10 cellular contexts compared by ENCODE assay signal in the genomic region with DNA sequence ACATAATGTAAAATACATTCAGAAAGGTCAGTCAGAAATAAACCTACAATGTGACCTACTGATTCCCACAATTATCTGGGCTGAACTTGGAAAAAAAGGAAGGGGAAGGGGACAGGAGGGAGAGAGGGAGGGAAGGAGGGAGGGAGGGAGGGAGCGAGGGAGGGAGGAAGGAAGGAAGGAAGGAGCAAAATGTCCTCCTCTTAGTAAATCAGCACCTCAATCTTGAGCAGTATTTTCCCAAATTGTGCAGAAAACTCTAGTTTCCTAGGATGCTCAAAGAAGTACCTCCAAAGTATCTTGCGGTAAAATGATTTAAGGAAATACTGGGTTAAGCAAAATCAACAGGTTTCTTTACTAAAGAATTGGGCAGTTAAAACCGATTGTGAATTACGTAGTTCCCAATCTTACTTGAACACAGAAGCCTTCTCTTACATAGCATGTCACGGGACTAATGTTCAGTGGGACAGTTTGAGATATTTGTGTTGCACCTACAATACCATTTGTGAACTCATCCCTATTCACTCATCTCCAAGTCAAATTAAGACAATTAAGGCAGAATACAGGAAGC. TPM values are rescaled to one million over a fixed set of nuclear protein-coding genes. Genes with fewer than 3 reads are reported as not detected.
DNase-seq lines count a peak whose midpoint lies in the region; ATAC-seq and TF ChIP-seq lines count a peak whose summit lies in the region.
"Had no signal": no experiment of that assay in that cellular context is flagged by ENCODE, and none has a peak within 500 bp of the region (broad histone marks: within the 10 kb centered on the region; RNA-seq: fewer than 3 reads in every experiment).

No MANE protein-coding gene starts in this region.

- 57% methylated on average over 5 of the region's 5 CpGs for WGBS in right cardiac atrium

- POLR2A ChIA-PET in activated CD8-positive, alpha-beta T cell treated with anti-CD3 and anti-CD28 coated beads for 36 hours (lab: Charles Lee), result no interaction called here

- no peaks in the 10 kb centered on the region for H3K9me3 Mint-ChIP-seq in activated naive CD4-positive, alpha-beta T cell treated with anti-CD3 and anti-CD28 coated beads, Interleukin-2, amount 10 ng/mL, durations not matched to agents 7 days and 5 days
- no peaks in the 10 kb centered on the region for H3K9me3 Mint-ChIP-seq in activated CD8-positive, alpha-beta T cell treated with anti-CD3 and anti-CD28 coated beads for 36 hours

- peaks cover 19% of the 10 kb centered on the region for H3K36me3 Mint-ChIP-seq in activated naive CD4-positive, alpha-beta T cell treated with anti-CD3 and anti-CD28 coated beads, Interleukin-2, amount 10 ng/mL, durations not matched to agents 7 days and 5 days
- H3K36me3 Mint-ChIP-seq in activated CD8-positive, alpha-beta T cell treated with anti-CD3 and anti-CD28 coated beads for 36 hours (ENCODE audit: low read depth), result peaks cover 6% of the 10 kb centered on the region

- TF ChIP-seq CTCF in activated CD8-positive, alpha-beta T cell treated with anti-CD3 and anti-CD28 coated beads for 36 hours (IDR thresholded peaks at IDR 0.05), result no peak

- DNase-seq in activated naive CD4-positive, alpha-beta T cell treated with anti-CD3 and anti-CD28 coated beads, Interleukin-2, amount 10 ng/mL, durations not matched to agents 7 days and 5 days, result no peak
- no peak for DNase-seq in activated naive CD4-positive, alpha-beta T cell treated with Interleukin-2 at 50 U/mL for 16 hours
- no peak for DNase-seq in activated CD8-positive, alpha-beta T cell treated with anti-CD3 and anti-CD28 coated beads for 36 hours
- no peak for DNase-seq in right cardiac atrium
- no peak for DNase-seq in amygdala (lab: John Stamatoyannopoulos, UW)
- DNase-seq in iPS-NIHi7 (ENCODE audit: extremely low spot score), result no peak
- DNase-seq: kidney glomerular epithelial cell; stimulated activated CD4-positive, alpha-beta T cell treated with anti-CD3 and anti-CD28 coated beads, Interleukin-4, amount 100 ng/mL, for 4 hours had no signal

- peak overlapping the region; percentile 7 for H3K4me3 Mint-ChIP-seq in activated naive CD4-positive, alpha-beta T cell treated with anti-CD3 and anti-CD28 coated beads, Interleukin-2, amount 10 ng/mL, durations not matched to agents 7 days and 5 days
- H3K4me3 Mint-ChIP-seq in activated CD8-positive, alpha-beta T cell treated with anti-CD3 and anti-CD28 coated beads for 36 hours, result peak overlapping the region; percentile 88

- no peaks in the 10 kb centered on the region for H3K27me3 ChIP-seq in right cardiac atrium (ENCODE audit: control insufficient read depth, insufficient read depth)
- no peaks in the 10 kb centered on the region for H3K27me3 ChIP-seq in stomach smooth muscle (ENCODE audit: control insufficient read depth in 1 of 2, insufficient read depth in 2 of 2, low read length in 2 of 2)

- intact Hi-C loops in activated CD8-positive, alpha-beta T cell treated with anti-CD3 and anti-CD28 coated beads for 36 hours (cut with micrococcal nuclease), result no loop called here
- intact Hi-C loops in right cardiac atrium (cut with DNase I), result no loop called here

- no peaks in the 10 kb centered on the region for H3K36me3 ChIP-seq in stomach smooth muscle (ENCODE audit: control insufficient read depth in 2 of 2, insufficient read depth in 2 of 2, low read length in 2 of 2)

- no peak for ATAC-seq in activated CD8-positive, alpha-beta T cell treated with anti-CD3 and anti-CD28 coated beads for 36 hours
- ATAC-seq in right cardiac atrium, result no peak
- no peak for ATAC-seq in GM21515 (IDR thresholded peaks at IDR 0.05; ENCODE audit: unreplicated experiment)

- H3K4me3 ChIP-seq in right cardiac atrium (ENCODE audit: low read length) (peak overlapping the region; percentile 67), stomach smooth muscle (ENCODE audit: low read length in 2 of 2) (peak overlapping the region; percentile 0 to 45)

- H3K27ac ChIP-seq in right cardiac atrium (ENCODE audit: low read length) (no peak overlapping the region), stomach smooth muscle (ENCODE audit: low read length) (no peak overlapping the region)

- H3K27me3 Mint-ChIP-seq in activated naive CD4-positive, alpha-beta T cell treated with anti-CD3 and anti-CD28 coated beads, Interleukin-2, amount 10 ng/mL, durations not matched to agents 7 days and 5 days, result no peaks in the 10 kb centered on the region
- H3K27me3 Mint-ChIP-seq in activated CD8-positive, alpha-beta T cell treated with anti-CD3 and anti-CD28 coated beads for 36 hours, result no peaks in the 10 kb centered on the region

- peaks cover 61% of the 10 kb centered on the region for H3K4me1 Mint-ChIP-seq in activated naive CD4-positive, alpha-beta T cell treated with anti-CD3 and anti-CD28 coated beads, Interleukin-2, amount 10 ng/mL, durations not matched to agents 7 days and 5 days
- H3K4me1 Mint-ChIP-seq in activated CD8-positive, alpha-beta T cell treated with anti-CD3 and anti-CD28 coated beads for 36 hours (ENCODE audit: low read depth), result peaks cover 50% of the 10 kb centered on the region

- CTCF ChIA-PET in activated naive CD4-positive, alpha-beta T cell treated with anti-CD3 and anti-CD28 coated beads, Interleukin-2, amount 10 ng/mL, durations not matched to agents 7 days and 5 days (lab: Charles Lee), result no interaction called here
- CTCF ChIA-PET in activated CD8-positive, alpha-beta T cell treated with anti-CD3 and anti-CD28 coated beads for 36 hours (lab: Charles Lee), result no interaction called here

- H3K9me3 ChIP-seq in right cardiac atrium (ENCODE audit: control insufficient read depth, low read length), result no peaks in the 10 kb centered on the region
- no peaks in the 10 kb centered on the region for H3K9me3 ChIP-seq in stomach smooth muscle (ENCODE audit: control insufficient read depth in 2 of 2, low read length in 2 of 2)

- H3K9ac ChIP-seq in stomach smooth muscle (ENCODE audit: low read length in 2 of 2), result no peak overlapping the region

- H3K4me1 ChIP-seq in right cardiac atrium (ENCODE audit: control insufficient read depth, insufficient read depth, low read length) (peaks cover 2% of the 10 kb centered on the region), stomach smooth muscle (ENCODE audit: control insufficient read depth, insufficient read depth, low read length) (peaks cover 3% of the 10 kb centered on the region)

- no peak overlapping the region for H3K27ac Mint-ChIP-seq in activated naive CD4-positive, alpha-beta T cell treated with anti-CD3 and anti-CD28 coated beads, Interleukin-2, amount 10 ng/mL, durations not matched to agents 7 days and 5 days
- no peak overlapping the region for H3K27ac Mint-ChIP-seq in activated CD8-positive, alpha-beta T cell treated with anti-CD3 and anti-CD28 coated beads for 36 hours

RNA-seq across cellular contexts. Expression of a gene that starts 3.6 kb away (rescaled TPM):
- total RNA-seq in activated CD8-positive, alpha-beta T cell treated with anti-CD3 and anti-CD28 coated beads for 36 hours, result 1 to 10 TPM; 5.4 to 5.5 TPM
- 10 to 100 TPM in 3 of 4 donors, 1 to 10 TPM in 1; 9.4 to 11.1 (median 10.2) TPM for total RNA-seq in right cardiac atrium
- polyA plus RNA-seq in right cardiac atrium, result 2.6 TPM

RNA-seq across cellular contexts. Expression of a gene that starts 51.0 kb away (rescaled TPM):
- total RNA-seq in activated CD8-positive, alpha-beta T cell treated with anti-CD3 and anti-CD28 coated beads for 36 hours, result 10 to 100 TPM; 37.1 to 37.3 TPM
- under 1 TPM; 0.25 to 0.91 (median 0.51) TPM for total RNA-seq in right cardiac atrium
- polyA plus RNA-seq in right cardiac atrium, result 0.05 TPM

Comparison
In these comparisons a context has a peak if more than half of its experiments do, and no peak if none do; other contexts are left out.
1. RNA of a gene that starts 51.0 kb away (total RNA-seq): 37.1 to 37.3 TPM in activated CD8-positive, alpha-beta T cell treated with anti-CD3 and anti-CD28 coated beads for 36 hours; 0.25 to 0.91 TPM in right cardiac atrium; every median in the first group is over 10 times any median in the second.